Comparison of ENCODE assay signal across 18 cellular contexts in the genomic region with DNA sequence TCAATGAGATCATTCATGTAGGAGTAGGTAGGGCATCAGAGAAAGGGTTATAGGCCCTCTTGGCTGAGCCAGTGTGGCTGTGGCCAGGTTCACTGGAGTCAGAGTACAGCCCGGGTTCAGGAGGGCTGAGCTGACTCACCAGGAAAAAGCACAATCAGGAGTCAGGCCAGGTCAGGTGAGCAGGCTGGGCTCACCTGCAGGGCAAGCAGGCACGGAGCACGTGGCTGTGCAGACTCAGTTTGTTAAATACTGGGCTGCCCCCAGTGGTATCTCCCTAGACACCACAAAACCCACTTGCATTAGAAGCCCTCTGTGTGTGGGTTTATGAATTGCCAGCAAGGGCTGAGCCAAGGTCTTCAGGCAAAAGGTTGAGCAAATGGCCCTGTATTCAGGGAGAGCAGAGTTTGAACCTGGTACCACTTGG.
DNase-seq lines count a peak whose midpoint lies in the region; ATAC-seq, FAIRE-seq and TF ChIP-seq lines count a peak whose summit lies in the region.
"Had no signal": no experiment of that assay in that cellular context is flagged by ENCODE, and none has a peak within 500 bp of the region (broad histone marks: within the 10 kb centered on the region; RNA-seq: fewer than 3 reads in every experiment).

No MANE protein-coding gene starts in this region.

- H3K9me3 Mint-ChIP-seq in CD8-positive, alpha-beta T cell, result no peaks in the 10 kb centered on the region

- H3K4me1 ChIP-seq in H1 (replicated peaks in 1 of 4; ENCODE audit: control insufficient read depth in 3 of 4, insufficient read depth in 4 of 4, low read length in 3 of 4), result peaks cover 0 to 4% (median 1%) of the 10 kb centered on the region in 4 experiments; a peak in 1 of 7 replicates
- H3K4me1 ChIP-seq in CD8-positive, alpha-beta T cell (ENCODE audit: insufficient read depth, low read length), result no peaks in the 10 kb centered on the region

- no peaks in the 10 kb centered on the region for H3K4me1 Mint-ChIP-seq in CD8-positive, alpha-beta T cell (ENCODE audit: low read depth)
- H3K4me1 Mint-ChIP-seq: neural crest cell had no signal

- H3K18ac ChIP-seq in H1 (ENCODE audit: extremely low read depth, low read length), result no peak overlapping the region

- H2BK5ac ChIP-seq in H1 (ENCODE audit: low read depth, low read length), result no peak overlapping the region

- H3K56ac ChIP-seq in H1 (replicated peaks; ENCODE audit: insufficient read length, low read depth, low read length), result no peak overlapping the region

- peak in 2 of 3 experiments; percentile 36 to 64; a peak in 3 of 4 replicates for TF ChIP-seq CTCF in H1 (IDR thresholded peaks at IDR 0.05; ENCODE audit: control extremely low read depth in 1 of 3, insufficient read depth in 1 of 3, low read depth in 1 of 3, low read length in 3 of 3)
- no peak for TF ChIP-seq CTCF in CD8-positive, alpha-beta T cell (IDR thresholded peaks at IDR 0.05)

- no peak overlapping the region for H2BK12ac ChIP-seq in H1 (ENCODE audit: low read depth, low read length)

- no peak overlapping the region for H3K14ac ChIP-seq in H1 (ENCODE audit: insufficient read length)

- H3K27ac Mint-ChIP-seq in CD8-positive, alpha-beta T cell, result no peak overlapping the region

- peak; percentile 27 to 28; a peak in 2 of 4 replicates for TF ChIP-seq RAD21 in H1 (IDR thresholded peaks at IDR 0.05 in 1 of 2, conservative IDR thresholded peaks at IDR 0.05 in 1 of 2; ENCODE audit: low read depth in 2 of 2, low read length in 2 of 2)

- H3K4ac ChIP-seq in H1 (replicated peaks; ENCODE audit: insufficient read length, low read depth, low read length), result no peak overlapping the region

- H3K27me3 Mint-ChIP-seq in CD8-positive, alpha-beta T cell (ENCODE audit: low read depth), result peaks cover 9% of the 10 kb centered on the region

- peak; percentile 44 for DNase-seq in ELF-1 (ENCODE audit: low read depth, low spot score)
- DNase-seq in NCI-H69 (lab: John Stamatoyannopoulos, UW), result peak; percentile 10
- no peak for DNase-seq in H1 (ENCODE audit: low read depth in 1 of 2, low spot score in 2 of 2)
- DNase-seq in mucosa of gallbladder (ENCODE audit: low spot score), result peak; percentile 67
- no peak for DNase-seq in activated naive CD4-positive, alpha-beta T cell treated with anti-CD3 and anti-CD28 coated beads, Interleukin-2, amount 50 U/mL, for 16 hours
- no peak for DNase-seq in CD8-positive, alpha-beta T cell
- DNase-seq: activated naive CD4-positive, alpha-beta T cell; DMS153; NCI-H1694 treated with DMSO at 0.1 percent for 48 hours; NCI-H524 treated with DMSO at 0.1 percent for 48 hours; stimulated activated CD4-positive, alpha-beta T cell treated with anti-CD3 and anti-CD28 coated beads, Interleukin-4, amount 100 ng/mL, for 24 hours; tibial artery had no signal

- WGBS in H1 (ENCODE audit: extremely low coverage in 1 of 2, insufficient coverage in 1 of 2, insufficient read length in 1 of 2, insufficient replicate concordance in 2 of 2, low coverage in 1 of 2, low lambda C conversion rate in 2 of 2, missing lambda C conversion rate in 1 of 2), 2 experiments, result 64% methylated on average over 3 of the region's 3 CpGs; no CpG with 5 or more reads in 1 of the 2 experiments

- H3K9me3 ChIP-seq in H1 (ENCODE audit: insufficient read depth in 2 of 2, low read depth in 1 of 2, low read length in 1 of 2), result no peaks in the 10 kb centered on the region
- H3K9me3 ChIP-seq in CD8-positive, alpha-beta T cell (ENCODE audit: low read length), result no peaks in the 10 kb centered on the region
- H3K9me3 ChIP-seq: tibial artery had no signal

- intact Hi-C loops in CD8-positive, alpha-beta T cell (cut with DNase I, micrococcal nuclease), result no loop called here

- H2BK120ac ChIP-seq in H1 (replicated peaks; ENCODE audit: low read depth, low read length), result no peak overlapping the region

- ATAC-seq in CD8-positive, alpha-beta T cell, result no peak
- no peak for ATAC-seq in GM18861 (IDR thresholded peaks at IDR 0.05; ENCODE audit: unreplicated experiment)
- ATAC-seq in SK-N-SH treated with all-trans-retinoic acid at 6 μM for 48 hours, result no peak

- no peak overlapping the region for H2BK20ac ChIP-seq in H1 (ENCODE audit: low read length)

- FAIRE-seq in H1 (lab: Jason Lieb, UNC), result no peak
- FAIRE-seq: H54 had no signal

- H3K27ac ChIP-seq in H1 (ENCODE audit: low read depth, low read length), result no peak overlapping the region
- H3K27ac ChIP-seq in CD8-positive, alpha-beta T cell (ENCODE audit: low read depth, low read length), result no peak overlapping the region
- H3K27ac ChIP-seq: KMS-11, tibial artery had no signal

- H3K4me3 Mint-ChIP-seq in CD8-positive, alpha-beta T cell, result no peak overlapping the region
- H3K4me3 Mint-ChIP-seq: neural crest cell had no signal

- no peaks in the 10 kb centered on the region for H3K36me3 ChIP-seq in H1 (ENCODE audit: control insufficient read depth in 2 of 4, insufficient read depth in 4 of 4, low read length in 3 of 4)
- no peaks in the 10 kb centered on the region for H3K36me3 ChIP-seq in CD8-positive, alpha-beta T cell (ENCODE audit: insufficient read depth, low read length)
- H3K36me3 ChIP-seq: tibial artery had no signal

- TF ChIP-seq POLR2A in H1 (IDR thresholded peaks at IDR 0.05; ENCODE audit: control extremely low read depth in 1 of 2, low read depth in 2 of 2, low read length in 2 of 2), result no peak

- H3K23me2 ChIP-seq in H1 (ENCODE audit: low read depth, low read length), result no peaks in the 10 kb centered on the region

- TF ChIP-seq EP300 in H1 (IDR thresholded peaks at IDR 0.05; ENCODE audit: borderline replicate concordance in 1 of 2, low read depth in 2 of 2, low read length in 2 of 2), result no peak

- H3K9ac ChIP-seq in H1 (replicated peaks in 1 of 4; ENCODE audit: extremely low read depth in 1 of 4, low read depth in 3 of 4, low read length in 3 of 4), result no peak overlapping the region
- H3K9ac ChIP-seq: KMS-11 had no signal

- H4K5ac ChIP-seq in H1 (ENCODE audit: insufficient read length, low read depth, low read length), result no peak overlapping the region

- peak overlapping the region; percentile 51; the same call in 1 of the 2 replicates for H2AFZ ChIP-seq in H1 (ENCODE audit: low read length)

- no peak overlapping the region for H2AK5ac ChIP-seq in H1 (ENCODE audit: low read depth, low read length)

- no peak overlapping the region for H3K23ac ChIP-seq in H1 (ENCODE audit: insufficient read length)

- POLR2A ChIA-PET in H1 (lab: Charles Lee; ENCODE audit: partially characterized antibody), result no interaction called here
- POLR2A ChIA-PET in CD8-positive, alpha-beta T cell (lab: Charles Lee), result no interaction called here

- H3K4me3 ChIP-seq in H1 (ENCODE audit: extremely low read depth in 1 of 4, insufficient read depth in 2 of 4, low read depth in 3 of 4, low read length in 4 of 4), result no peak overlapping the region
- H3K4me3 ChIP-seq in CD8-positive, alpha-beta T cell (ENCODE audit: low read depth, low read length), result no peak overlapping the region
- H3K4me3 ChIP-seq: lung, tibial artery had no signal

- H3K36me3 Mint-ChIP-seq in CD8-positive, alpha-beta T cell, result no peaks in the 10 kb centered on the region

- CTCF ChIA-PET in H1 (lab: Charles Lee; ENCODE audit: partially characterized antibody), result interaction anchor here (0.6 to 12.6 kb wide), 17 partner anchors 9 to 505 kb away, joined by 3 to 214 read pairs (median 3); no protein-coding TSS in a partner anchor
- CTCF ChIA-PET in CD8-positive, alpha-beta T cell (lab: Charles Lee), result interaction anchor here (1.1 to 3.5 kb wide), 5 partner anchors 10 to 213 kb away, joined by 3 to 22 read pairs (median 3); no protein-coding TSS in a partner anchor

- H3K4me2 ChIP-seq in H1 (ENCODE audit: insufficient read depth in 1 of 2, low read depth in 2 of 2, low read length in 2 of 2), result no peak overlapping the region
- H3K4me2 ChIP-seq: KMS-11 had no signal

- no peaks in the 10 kb centered on the region for H3K27me3 ChIP-seq in H1 (replicated peaks in 1 of 4; ENCODE audit: control insufficient read depth in 3 of 4, extremely low read depth in 1 of 4, insufficient read depth in 3 of 4, low read length in 3 of 4)
- H3K27me3 ChIP-seq in CD8-positive, alpha-beta T cell (ENCODE audit: insufficient read depth, low read length), result no peaks in the 10 kb centered on the region
- H3K27me3 ChIP-seq: tibial artery had no signal

- H3K79me2 ChIP-seq in H1 (ENCODE audit: control insufficient read depth in 1 of 2, insufficient read depth in 2 of 2, low read length in 2 of 2), result no peaks in the 10 kb centered on the region

- no peaks in the 10 kb centered on the region for H4K20me1 ChIP-seq in H1 (replicated peaks in 1 of 2; ENCODE audit: control insufficient read depth in 1 of 2, insufficient read depth in 2 of 2, low read length in 2 of 2)

- no peak overlapping the region for H4K8ac ChIP-seq in H1 (ENCODE audit: extremely low read depth, insufficient read depth, low read length)

- no peak overlapping the region for H2BK15ac ChIP-seq in H1 (ENCODE audit: low read length)

- no peaks in the 10 kb centered on the region for H3K79me1 ChIP-seq in H1 (ENCODE audit: low read depth, low read length)

- no peak overlapping the region for H4K91ac ChIP-seq in H1 (replicated peaks; ENCODE audit: insufficient read length, low read length)

TF ChIP-seq in H1, 55 proteins besides CTCF, POLR2A, EP300 and RAD21 (continues in another document):
- no peak for TF ChIP-seq RBBP5 (IDR thresholded peaks at IDR 0.05; ENCODE audit: borderline replicate concordance, low read depth, low read length)
- no peak for TF ChIP-seq ASH2L (IDR thresholded peaks at IDR 0.05; ENCODE audit: low read length)
- no peak for TF ChIP-seq SIRT6 (IDR thresholded peaks at IDR 0.05; ENCODE audit: low read length)
- 0 out of 2 replicates have a peak, but pooled peaks have one; percentile 39 for TF ChIP-seq BACH1 (IDR thresholded peaks at IDR 0.05; ENCODE audit: low read length)
- TF ChIP-seq, protein P1, sequence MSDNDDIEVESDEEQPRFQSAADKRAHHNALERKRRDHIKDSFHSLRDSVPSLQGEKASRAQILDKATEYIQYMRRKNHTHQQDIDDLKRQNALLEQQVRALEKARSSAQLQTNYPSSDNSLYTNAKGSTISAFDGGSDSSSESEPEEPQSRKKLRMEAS (IDR thresholded peaks at IDR 0.05), result peak; percentile 78
- TF ChIP-seq MAFK (IDR thresholded peaks at IDR 0.05; ENCODE audit: low read depth, low read length), result no peak

TF ChIP-seq in SK-N-SH treated with all-trans-retinoic acid at 6 μM for 48 hours, 23 proteins besides CTCF, POLR2A, EP300 and RAD21:
- no peak for TF ChIP-seq ZFP3 (CRISPR knock-in tag; IDR thresholded peaks at IDR 0.05)

Comparison
In these comparisons a context has a peak if more than half of its experiments do, and no peak if none do; other contexts are left out.
1. DNase-seq: peak in ELF-1 (single experiment), NCI-H69 (single experiment) and mucosa of gallbladder (single experiment); none in H1 (0 of 2), activated naive CD4-positive, alpha-beta T cell treated with anti-CD3 and anti-CD28 coated beads, Interleukin-2, amount 50 U/mL, for 16 hours (single experiment) and CD8-positive, alpha-beta T cell (0 of 7).